Comparison of ENCODE assay signal across 1 cellular context in the genomic region with DNA sequence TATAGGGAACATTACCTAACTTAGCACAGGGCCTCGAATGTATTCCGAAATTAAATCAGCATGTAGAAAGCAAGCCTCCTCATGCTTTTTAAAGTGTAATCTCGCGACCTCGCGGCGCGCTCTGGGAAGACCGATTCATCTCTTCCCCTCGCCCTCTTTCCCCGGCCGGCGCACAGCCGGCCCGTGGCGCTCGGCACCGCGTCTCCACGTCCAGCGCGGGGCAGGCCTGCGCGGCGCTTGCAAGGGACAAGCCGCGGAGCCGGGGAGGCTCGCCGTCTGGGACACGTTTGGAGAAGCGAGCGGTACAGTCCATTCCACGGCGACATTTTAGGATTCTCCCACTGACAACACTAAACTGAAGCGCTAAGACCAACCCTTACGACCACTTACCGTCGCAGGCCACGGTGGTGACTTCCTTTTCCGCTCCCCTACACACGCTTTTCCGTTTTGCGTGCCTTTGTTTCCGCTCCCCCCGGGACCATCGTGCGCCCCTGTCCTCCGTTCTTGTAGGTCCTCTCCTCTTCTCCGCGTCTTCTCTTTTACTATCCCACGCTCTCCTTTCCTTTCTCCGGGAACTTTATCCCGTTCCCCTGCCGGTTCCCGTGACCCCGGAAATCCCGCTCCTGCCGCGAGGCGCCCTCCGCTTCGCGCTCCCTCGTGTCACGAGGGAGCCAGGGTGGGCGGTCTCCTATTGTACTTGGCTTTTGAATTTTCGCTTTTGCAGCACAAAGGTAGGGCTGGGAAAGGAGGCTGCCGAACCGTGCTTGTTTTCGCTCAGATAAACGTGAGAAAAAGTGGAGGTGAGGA.
TF ChIP-seq lines count a peak whose summit lies in the region.

A gene with protein sequence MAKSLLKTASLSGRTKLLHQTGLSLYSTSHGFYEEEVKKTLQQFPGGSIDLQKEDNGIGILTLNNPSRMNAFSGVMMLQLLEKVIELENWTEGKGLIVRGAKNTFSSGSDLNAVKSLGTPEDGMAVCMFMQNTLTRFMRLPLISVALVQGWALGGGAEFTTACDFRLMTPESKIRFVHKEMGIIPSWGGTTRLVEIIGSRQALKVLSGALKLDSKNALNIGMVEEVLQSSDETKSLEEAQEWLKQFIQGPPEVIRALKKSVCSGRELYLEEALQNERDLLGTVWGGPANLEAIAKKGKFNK (minus strand): TSS at position 664 of the 807 bp plus-strand sequence. CDS start 12,581 bp downstream, outside the sequence.

TF ChIP-seq in K562, 482 proteins besides CTCF, POLR2A, EP300 and RAD21 (continued from another document and continues in another):
- TF ChIP-seq, protein P1, sequence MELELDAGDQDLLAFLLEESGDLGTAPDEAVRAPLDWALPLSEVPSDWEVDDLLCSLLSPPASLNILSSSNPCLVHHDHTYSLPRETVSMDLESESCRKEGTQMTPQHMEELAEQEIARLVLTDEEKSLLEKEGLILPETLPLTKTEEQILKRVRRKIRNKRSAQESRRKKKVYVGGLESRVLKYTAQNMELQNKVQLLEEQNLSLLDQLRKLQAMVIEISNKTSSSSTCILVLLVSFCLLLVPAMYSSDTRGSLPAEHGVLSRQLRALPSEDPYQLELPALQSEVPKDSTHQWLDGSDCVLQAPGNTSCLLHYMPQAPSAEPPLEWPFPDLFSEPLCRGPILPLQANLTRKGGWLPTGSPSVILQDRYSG (tag; conservative IDR thresholded peaks at IDR 0.05; ENCODE audit: low read depth) = no peak
- TF ChIP-seq, protein P2, sequence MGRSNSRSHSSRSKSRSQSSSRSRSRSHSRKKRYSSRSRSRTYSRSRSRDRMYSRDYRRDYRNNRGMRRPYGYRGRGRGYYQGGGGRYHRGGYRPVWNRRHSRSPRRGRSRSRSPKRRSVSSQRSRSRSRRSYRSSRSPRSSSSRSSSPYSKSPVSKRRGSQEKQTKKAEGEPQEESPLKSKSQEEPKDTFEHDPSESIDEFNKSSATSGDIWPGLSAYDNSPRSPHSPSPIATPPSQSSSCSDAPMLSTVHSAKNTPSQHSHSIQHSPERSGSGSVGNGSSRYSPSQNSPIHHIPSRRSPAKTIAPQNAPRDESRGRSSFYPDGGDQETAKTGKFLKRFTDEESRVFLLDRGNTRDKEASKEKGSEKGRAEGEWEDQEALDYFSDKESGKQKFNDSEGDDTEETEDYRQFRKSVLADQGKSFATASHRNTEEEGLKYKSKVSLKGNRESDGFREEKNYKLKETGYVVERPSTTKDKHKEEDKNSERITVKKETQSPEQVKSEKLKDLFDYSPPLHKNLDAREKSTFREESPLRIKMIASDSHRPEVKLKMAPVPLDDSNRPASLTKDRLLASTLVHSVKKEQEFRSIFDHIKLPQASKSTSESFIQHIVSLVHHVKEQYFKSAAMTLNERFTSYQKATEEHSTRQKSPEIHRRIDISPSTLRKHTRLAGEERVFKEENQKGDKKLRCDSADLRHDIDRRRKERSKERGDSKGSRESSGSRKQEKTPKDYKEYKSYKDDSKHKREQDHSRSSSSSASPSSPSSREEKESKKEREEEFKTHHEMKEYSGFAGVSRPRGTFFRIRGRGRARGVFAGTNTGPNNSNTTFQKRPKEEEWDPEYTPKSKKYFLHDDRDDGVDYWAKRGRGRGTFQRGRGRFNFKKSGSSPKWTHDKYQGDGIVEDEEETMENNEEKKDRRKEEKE (IDR thresholded peaks at IDR 0.05; ENCODE audit: borderline replicate concordance in 1 of 2, control insufficient read depth in 1 of 2, low read depth in 2 of 2, low read length in 1 of 2) = peak in 1 of 2 experiments; percentile 36; a peak in 1 of 4 replicates
- TF ChIP-seq, protein P3, sequence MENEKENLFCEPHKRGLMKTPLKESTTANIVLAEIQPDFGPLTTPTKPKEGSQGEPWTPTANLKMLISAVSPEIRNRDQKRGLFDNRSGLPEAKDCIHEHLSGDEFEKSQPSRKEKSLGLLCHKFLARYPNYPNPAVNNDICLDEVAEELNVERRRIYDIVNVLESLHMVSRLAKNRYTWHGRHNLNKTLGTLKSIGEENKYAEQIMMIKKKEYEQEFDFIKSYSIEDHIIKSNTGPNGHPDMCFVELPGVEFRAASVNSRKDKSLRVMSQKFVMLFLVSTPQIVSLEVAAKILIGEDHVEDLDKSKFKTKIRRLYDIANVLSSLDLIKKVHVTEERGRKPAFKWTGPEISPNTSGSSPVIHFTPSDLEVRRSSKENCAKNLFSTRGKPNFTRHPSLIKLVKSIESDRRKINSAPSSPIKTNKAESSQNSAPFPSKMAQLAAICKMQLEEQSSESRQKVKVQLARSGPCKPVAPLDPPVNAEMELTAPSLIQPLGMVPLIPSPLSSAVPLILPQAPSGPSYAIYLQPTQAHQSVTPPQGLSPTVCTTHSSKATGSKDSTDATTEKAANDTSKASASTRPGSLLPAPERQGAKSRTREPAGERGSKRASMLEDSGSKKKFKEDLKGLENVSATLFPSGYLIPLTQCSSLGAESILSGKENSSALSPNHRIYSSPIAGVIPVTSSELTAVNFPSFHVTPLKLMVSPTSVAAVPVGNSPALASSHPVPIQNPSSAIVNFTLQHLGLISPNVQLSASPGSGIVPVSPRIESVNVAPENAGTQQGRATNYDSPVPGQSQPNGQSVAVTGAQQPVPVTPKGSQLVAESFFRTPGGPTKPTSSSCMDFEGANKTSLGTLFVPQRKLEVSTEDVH (IDR thresholded peaks at IDR 0.05; ENCODE audit: low read depth, partially characterized antibody) = peak; percentile 74
- TF ChIP-seq CEBPB (tag; IDR thresholded peaks at IDR 0.05) (no peak), ZFP30 (CRISPR knock-in tag; IDR thresholded peaks at IDR 0.05; ENCODE audit: borderline replicate concordance) (no peak), MYBL2 (IDR thresholded peaks at IDR 0.05; ENCODE audit: low read depth) (peak; percentile 39; the same call in 1 of the 2 replicates), MYBL2 (CRISPR knock-in tag; IDR thresholded peaks at IDR 0.05; ENCODE audit: borderline replicate concordance) (no peak), TBP (optimal IDR thresholded peaks at IDR 0.05; ENCODE audit: low read depth, low read length) (peak; percentile 70), KDM2B (CRISPR knock-in tag; IDR thresholded peaks at IDR 0.05) (no peak), LEF1 (IDR thresholded peaks at IDR 0.05) (no peak), BACH1 (tag; IDR thresholded peaks at IDR 0.05) (no peak), POLR2AphosphoS2 (IDR thresholded peaks at IDR 0.05; ENCODE audit: low read length) (no peak), NRF1 (conservative IDR thresholded peaks at IDR 0.05 in 1 of 2, IDR thresholded peaks at IDR 0.05 in 1 of 2) (peak; percentile 73 to 78), HMG20B (CRISPR knock-in tag; IDR thresholded peaks at IDR 0.05) (no peak), RUNX1 (IDR thresholded peaks at IDR 0.05; ENCODE audit: low read depth) (no peak), RBM34 (IDR thresholded peaks at IDR 0.05; ENCODE audit: borderline replicate concordance, insufficient read depth, low read length) (no peak), ZNF12 (CRISPR knock-in tag; IDR thresholded peaks at IDR 0.05) (peak; percentile 75; the same call in 1 of the 2 replicates), MIER1 (IDR thresholded peaks at IDR 0.05; ENCODE audit: low read depth) (0 out of 2 replicates have a peak, but pooled peaks have one; percentile 53), FOS (IDR thresholded peaks at IDR 0.05; ENCODE audit: extremely low read depth, insufficient read length) (no peak), GABPB1 (CRISPR knock-in tag; IDR thresholded peaks at IDR 0.05) (peak; percentile 77), MTA3 (IDR thresholded peaks at IDR 0.05; ENCODE audit: borderline replicate concordance) (peak; percentile 66; the same call in 1 of the 2 replicates), NFYB (IDR thresholded peaks at IDR 0.05; ENCODE audit: extremely low read depth, insufficient read length) (no peak), JUND (IDR thresholded peaks at IDR 0.05; ENCODE audit: borderline replicate concordance, low read depth, low read length) (0 out of 2 replicates have a peak, but pooled peaks have one; percentile 8), JUND (tag; IDR thresholded peaks at IDR 0.05; ENCODE audit: borderline replicate concordance, low read depth, low read length) (no peak)
- TF ChIP-seq, protein P4, sequence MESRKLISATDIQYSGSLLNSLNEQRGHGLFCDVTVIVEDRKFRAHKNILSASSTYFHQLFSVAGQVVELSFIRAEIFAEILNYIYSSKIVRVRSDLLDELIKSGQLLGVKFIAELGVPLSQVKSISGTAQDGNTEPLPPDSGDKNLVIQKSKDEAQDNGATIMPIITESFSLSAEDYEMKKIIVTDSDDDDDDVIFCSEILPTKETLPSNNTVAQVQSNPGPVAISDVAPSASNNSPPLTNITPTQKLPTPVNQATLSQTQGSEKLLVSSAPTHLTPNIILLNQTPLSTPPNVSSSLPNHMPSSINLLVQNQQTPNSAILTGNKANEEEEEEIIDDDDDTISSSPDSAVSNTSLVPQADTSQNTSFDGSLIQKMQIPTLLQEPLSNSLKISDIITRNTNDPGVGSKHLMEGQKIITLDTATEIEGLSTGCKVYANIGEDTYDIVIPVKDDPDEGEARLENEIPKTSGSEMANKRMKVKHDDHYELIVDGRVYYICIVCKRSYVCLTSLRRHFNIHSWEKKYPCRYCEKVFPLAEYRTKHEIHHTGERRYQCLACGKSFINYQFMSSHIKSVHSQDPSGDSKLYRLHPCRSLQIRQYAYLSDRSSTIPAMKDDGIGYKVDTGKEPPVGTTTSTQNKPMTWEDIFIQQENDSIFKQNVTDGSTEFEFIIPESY (CRISPR knock-in tag; IDR thresholded peaks at IDR 0.05) = peak; percentile 28; the same call in 1 of the 2 replicates
- TF ChIP-seq, protein P5, sequence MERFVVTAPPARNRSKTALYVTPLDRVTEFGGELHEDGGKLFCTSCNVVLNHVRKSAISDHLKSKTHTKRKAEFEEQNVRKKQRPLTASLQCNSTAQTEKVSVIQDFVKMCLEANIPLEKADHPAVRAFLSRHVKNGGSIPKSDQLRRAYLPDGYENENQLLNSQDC (CRISPR knock-in tag; IDR thresholded peaks at IDR 0.05) = no peak
- TF ChIP-seq, protein P6, sequence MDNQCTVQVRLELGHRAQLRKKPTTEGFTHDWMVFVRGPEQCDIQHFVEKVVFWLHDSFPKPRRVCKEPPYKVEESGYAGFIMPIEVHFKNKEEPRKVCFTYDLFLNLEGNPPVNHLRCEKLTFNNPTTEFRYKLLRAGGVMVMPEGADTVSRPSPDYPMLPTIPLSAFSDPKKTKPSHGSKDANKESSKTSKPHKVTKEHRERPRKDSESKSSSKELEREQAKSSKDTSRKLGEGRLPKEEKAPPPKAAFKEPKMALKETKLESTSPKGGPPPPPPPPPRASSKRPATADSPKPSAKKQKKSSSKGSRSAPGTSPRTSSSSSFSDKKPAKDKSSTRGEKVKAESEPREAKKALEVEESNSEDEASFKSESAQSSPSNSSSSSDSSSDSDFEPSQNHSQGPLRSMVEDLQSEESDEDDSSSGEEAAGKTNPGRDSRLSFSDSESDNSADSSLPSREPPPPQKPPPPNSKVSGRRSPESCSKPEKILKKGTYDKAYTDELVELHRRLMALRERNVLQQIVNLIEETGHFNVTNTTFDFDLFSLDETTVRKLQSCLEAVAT (IDR thresholded peaks at IDR 0.05) = peak in 1 of 2 experiments; percentile 56; a peak in 1 of 4 replicates
- TF ChIP-seq, protein P7, sequence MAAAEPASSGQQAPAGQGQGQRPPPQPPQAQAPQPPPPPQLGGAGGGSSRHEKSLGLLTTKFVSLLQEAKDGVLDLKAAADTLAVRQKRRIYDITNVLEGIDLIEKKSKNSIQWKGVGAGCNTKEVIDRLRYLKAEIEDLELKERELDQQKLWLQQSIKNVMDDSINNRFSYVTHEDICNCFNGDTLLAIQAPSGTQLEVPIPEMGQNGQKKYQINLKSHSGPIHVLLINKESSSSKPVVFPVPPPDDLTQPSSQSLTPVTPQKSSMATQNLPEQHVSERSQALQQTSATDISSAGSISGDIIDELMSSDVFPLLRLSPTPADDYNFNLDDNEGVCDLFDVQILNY (CRISPR knock-in tag; IDR thresholded peaks at IDR 0.05) = peak; percentile 53; the same call in 1 of the 2 replicates
- TF ChIP-seq, protein P8, sequence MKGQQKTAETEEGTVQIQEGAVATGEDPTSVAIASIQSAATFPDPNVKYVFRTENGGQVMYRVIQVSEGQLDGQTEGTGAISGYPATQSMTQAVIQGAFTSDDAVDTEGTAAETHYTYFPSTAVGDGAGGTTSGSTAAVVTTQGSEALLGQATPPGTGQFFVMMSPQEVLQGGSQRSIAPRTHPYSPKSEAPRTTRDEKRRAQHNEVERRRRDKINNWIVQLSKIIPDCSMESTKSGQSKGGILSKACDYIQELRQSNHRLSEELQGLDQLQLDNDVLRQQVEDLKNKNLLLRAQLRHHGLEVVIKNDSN (CRISPR knock-in tag; IDR thresholded peaks at IDR 0.05) = peak; percentile 65
- TF ChIP-seq, protein P9, sequence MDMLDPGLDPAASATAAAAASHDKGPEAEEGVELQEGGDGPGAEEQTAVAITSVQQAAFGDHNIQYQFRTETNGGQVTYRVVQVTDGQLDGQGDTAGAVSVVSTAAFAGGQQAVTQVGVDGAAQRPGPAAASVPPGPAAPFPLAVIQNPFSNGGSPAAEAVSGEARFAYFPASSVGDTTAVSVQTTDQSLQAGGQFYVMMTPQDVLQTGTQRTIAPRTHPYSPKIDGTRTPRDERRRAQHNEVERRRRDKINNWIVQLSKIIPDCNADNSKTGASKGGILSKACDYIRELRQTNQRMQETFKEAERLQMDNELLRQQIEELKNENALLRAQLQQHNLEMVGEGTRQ (CRISPR knock-in tag; IDR thresholded peaks at IDR 0.05) = no peak
- TF ChIP-seq, protein P10, sequence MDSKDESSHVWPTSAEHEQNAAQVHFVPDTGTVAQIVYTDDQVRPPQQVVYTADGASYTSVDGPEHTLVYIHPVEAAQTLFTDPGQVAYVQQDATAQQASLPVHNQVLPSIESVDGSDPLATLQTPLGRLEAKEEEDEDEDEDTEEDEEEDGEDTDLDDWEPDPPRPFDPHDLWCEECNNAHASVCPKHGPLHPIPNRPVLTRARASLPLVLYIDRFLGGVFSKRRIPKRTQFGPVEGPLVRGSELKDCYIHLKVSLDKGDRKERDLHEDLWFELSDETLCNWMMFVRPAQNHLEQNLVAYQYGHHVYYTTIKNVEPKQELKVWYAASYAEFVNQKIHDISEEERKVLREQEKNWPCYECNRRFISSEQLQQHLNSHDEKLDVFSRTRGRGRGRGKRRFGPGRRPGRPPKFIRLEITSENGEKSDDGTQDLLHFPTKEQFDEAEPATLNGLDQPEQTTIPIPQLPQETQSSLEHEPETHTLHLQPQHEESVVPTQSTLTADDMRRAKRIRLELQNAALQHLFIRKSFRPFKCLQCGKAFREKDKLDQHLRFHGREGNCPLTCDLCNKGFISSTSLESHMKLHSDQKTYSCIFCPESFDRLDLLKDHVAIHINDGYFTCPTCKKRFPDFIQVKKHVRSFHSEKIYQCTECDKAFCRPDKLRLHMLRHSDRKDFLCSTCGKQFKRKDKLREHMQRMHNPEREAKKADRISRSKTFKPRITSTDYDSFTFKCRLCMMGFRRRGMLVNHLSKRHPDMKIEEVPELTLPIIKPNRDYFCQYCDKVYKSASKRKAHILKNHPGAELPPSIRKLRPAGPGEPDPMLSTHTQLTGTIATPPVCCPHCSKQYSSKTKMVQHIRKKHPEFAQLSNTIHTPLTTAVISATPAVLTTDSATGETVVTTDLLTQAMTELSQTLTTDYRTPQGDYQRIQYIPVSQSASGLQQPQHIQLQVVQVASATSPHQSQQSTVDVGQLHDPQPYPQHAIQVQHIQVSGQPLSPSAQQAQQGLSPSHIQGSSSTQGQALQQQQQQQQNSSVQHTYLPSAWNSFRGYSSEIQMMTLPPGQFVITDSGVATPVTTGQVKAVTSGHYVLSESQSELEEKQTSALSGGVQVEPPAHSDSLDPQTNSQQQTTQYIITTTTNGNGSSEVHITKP (IDR thresholded peaks at IDR 0.05; ENCODE audit: partially characterized antibody) = peak; percentile 66
- TF ChIP-seq, protein P11, sequence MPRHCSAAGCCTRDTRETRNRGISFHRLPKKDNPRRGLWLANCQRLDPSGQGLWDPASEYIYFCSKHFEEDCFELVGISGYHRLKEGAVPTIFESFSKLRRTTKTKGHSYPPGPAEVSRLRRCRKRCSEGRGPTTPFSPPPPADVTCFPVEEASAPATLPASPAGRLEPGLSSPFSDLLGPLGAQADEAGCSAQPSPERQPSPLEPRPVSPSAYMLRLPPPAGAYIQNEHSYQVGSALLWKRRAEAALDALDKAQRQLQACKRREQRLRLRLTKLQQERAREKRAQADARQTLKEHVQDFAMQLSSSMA (CRISPR knock-in tag; IDR thresholded peaks at IDR 0.05) = no peak
